Comparison of ENCODE assay signal across 16 cellular contexts in genomic region chr1:222781251-222781650, GRCh38.
DNase-seq lines count a peak whose midpoint lies in the region; ATAC-seq lines count a peak whose summit lies in the region.
"Had no signal": no experiment of that assay in that cellular context is flagged by ENCODE, and none has a peak within 500 bp of the region (broad histone marks: within the 10 kb centered on the region; RNA-seq: fewer than 3 reads in every experiment).

No MANE protein-coding gene starts in this region.

- DNase-seq in NOMO-1 (lab: John Stamatoyannopoulos, UW; ENCODE audit: unreplicated experiment in 2 of 2), result no peak
- DNase-seq in hypothalamus (lab: John Stamatoyannopoulos, UW), result no peak
- no peak for DNase-seq in NCI-H226
- DNase-seq: C1 segment of cervical spinal cord, DMS 273 treated with DMSO at 0.1 percent for 48 hours, NCI-H146, NCI-H2081 treated with DMSO at 0.1 percent for 48 hours, NCI-H526 treated with DMSO at 0.1 percent for 48 hours, PC-3, T-cell, T1000 had no signal

- ATAC-seq in GM18498 (IDR thresholded peaks at IDR 0.05; ENCODE audit: unreplicated experiment) (peak; percentile 83), GM19395 (IDR thresholded peaks at IDR 0.05; ENCODE audit: unreplicated experiment) (peak; percentile 71), HG02678 (IDR thresholded peaks at IDR 0.05; ENCODE audit: unreplicated experiment) (peak; percentile 85), HG03432 (IDR thresholded peaks at IDR 0.05; ENCODE audit: unreplicated experiment) (peak; percentile 68), HG03139 (IDR thresholded peaks at IDR 0.05; ENCODE audit: unreplicated experiment) (no peak)
- ATAC-seq: PC-3, T-cell had no signal
